Comparison of ENCODE assay signal across 17 cellular contexts in genomic region chrX:100911731-100912130, GRCh38. TPM values are rescaled to one million over a fixed set of nuclear protein-coding genes. Genes with fewer than 3 reads are reported as not detected.
DNase-seq lines count a peak whose midpoint lies in the region; ATAC-seq, FAIRE-seq and TF ChIP-seq lines count a peak whose summit lies in the region.
"Had no signal": no experiment of that assay in that cellular context is flagged by ENCODE, and none has a peak within 500 bp of the region (broad histone marks: within the 10 kb centered on the region; RNA-seq: fewer than 3 reads in every experiment).

No MANE protein-coding gene starts in this region.

- H3K27me3 Mint-ChIP-seq in astrocyte (ENCODE audit: low read depth, unreplicated experiment): no peaks in the 10 kb centered on the region
- H3K27me3 Mint-ChIP-seq in CD8-positive, alpha-beta T cell (ENCODE audit: low read depth): no peaks in the 10 kb centered on the region

- H3K9me3 ChIP-seq in astrocyte (ENCODE audit: insufficient read depth, low read depth, low read length): no peaks in the 10 kb centered on the region
- H3K9me3 ChIP-seq in CD8-positive, alpha-beta T cell (ENCODE audit: low read length): no peaks in the 10 kb centered on the region

- intact Hi-C loops in CD8-positive, alpha-beta T cell (cut with DNase I, micrococcal nuclease): no loop called here

- POLR2A ChIA-PET in CD8-positive, alpha-beta T cell (lab: Charles Lee): no interaction called here

- H3K27ac ChIP-seq in ACC112 (ENCODE audit: low read depth, low read length) (0 out of 2 replicates have a peak overlapping the region, but pooled peaks have one; percentile 20), astrocyte (ENCODE audit: low read depth, low read length) (no peak overlapping the region)
- H3K27ac ChIP-seq in CD8-positive, alpha-beta T cell (ENCODE audit: low read depth, low read length): no peak overlapping the region

- no peak overlapping the region for H3K27ac Mint-ChIP-seq in astrocyte (ENCODE audit: unreplicated experiment)
- H3K27ac Mint-ChIP-seq in CD8-positive, alpha-beta T cell: no peak overlapping the region
- H3K27ac Mint-ChIP-seq: H9 had no signal

- H3K9ac ChIP-seq in astrocyte (ENCODE audit: low read length): no peak overlapping the region

- H3K79me2 ChIP-seq in ACC112 (ENCODE audit: control insufficient read depth, insufficient read depth, low read length, unreplicated experiment) (no peaks in the 10 kb centered on the region), astrocyte (ENCODE audit: insufficient read depth, low read length) (no peaks in the 10 kb centered on the region)

- FAIRE-seq in astrocyte (lab: Jason Lieb, UNC): peak; percentile 62

- H3K4me3 ChIP-seq in ACC112 (ENCODE audit: low read depth, low read length) (no peak overlapping the region), astrocyte (ENCODE audit: insufficient read depth, low read depth, low read length) (no peak overlapping the region)
- H3K4me3 ChIP-seq in CD8-positive, alpha-beta T cell (ENCODE audit: low read depth, low read length): no peak overlapping the region

- H3K27me3 ChIP-seq in ACC112 (ENCODE audit: insufficient read depth, low read length) (no peaks in the 10 kb centered on the region), astrocyte (ENCODE audit: insufficient read depth, low read length) (no peaks in the 10 kb centered on the region)
- H3K27me3 ChIP-seq in CD8-positive, alpha-beta T cell (ENCODE audit: insufficient read depth, low read length): no peaks in the 10 kb centered on the region

- ATAC-seq in GM21529 (IDR thresholded peaks at IDR 0.05; ENCODE audit: unreplicated experiment) (no peak), GM21717 (IDR thresholded peaks at IDR 0.05; ENCODE audit: unreplicated experiment) (no peak)
- ATAC-seq in CD8-positive, alpha-beta T cell: no peak

- no peaks in the 10 kb centered on the region for H4K20me1 ChIP-seq in astrocyte (ENCODE audit: insufficient read depth, low read length)

- TF ChIP-seq CTCF in astrocyte (IDR thresholded peaks at IDR 0.05; ENCODE audit: insufficient read depth, low read depth, low read length): no peak
- TF ChIP-seq CTCF in CD8-positive, alpha-beta T cell (IDR thresholded peaks at IDR 0.05): no peak

- peaks cover 2% of the 10 kb centered on the region for H3K9me3 Mint-ChIP-seq in astrocyte (ENCODE audit: unreplicated experiment)
- no peaks in the 10 kb centered on the region for H3K9me3 Mint-ChIP-seq in CD8-positive, alpha-beta T cell

- H3K36me3 ChIP-seq in ACC112 (ENCODE audit: insufficient read depth, low read length) (no peaks in the 10 kb centered on the region), astrocyte (ENCODE audit: insufficient read depth, low read length) (no peaks in the 10 kb centered on the region)
- no peaks in the 10 kb centered on the region for H3K36me3 ChIP-seq in CD8-positive, alpha-beta T cell (ENCODE audit: insufficient read depth, low read length)

- peaks cover 13% of the 10 kb centered on the region for H3K4me1 ChIP-seq in ACC112 (ENCODE audit: control insufficient read depth, insufficient read depth, low read length, unreplicated experiment)
- H3K4me1 ChIP-seq in astrocyte (ENCODE audit: insufficient read depth, low read length): peaks cover 9% of the 10 kb centered on the region
- H3K4me1 ChIP-seq in CD8-positive, alpha-beta T cell (ENCODE audit: insufficient read depth, low read length): no peaks in the 10 kb centered on the region

- peaks cover 12% of the 10 kb centered on the region for H3K4me1 Mint-ChIP-seq in astrocyte (ENCODE audit: low read depth, unreplicated experiment)
- no peaks in the 10 kb centered on the region for H3K4me1 Mint-ChIP-seq in CD8-positive, alpha-beta T cell (ENCODE audit: low read depth)

- H3K4me2 ChIP-seq in astrocyte (ENCODE audit: low read length): peak overlapping the region; percentile 52

- DNase-seq in HPDE6-E6E7 (ENCODE audit: extremely low spot score): peak; percentile 22
- peak; percentile 3 for DNase-seq in astrocyte (ENCODE audit: low read depth)
- DNase-seq in islet precursor cell: peak; percentile 54
- DNase-seq in CD8-positive, alpha-beta T cell: no peak
- no peak for DNase-seq in foreskin melanocyte
- DNase-seq: 8988T; C1 segment of cervical spinal cord; H9; KBM-7; NCI-H1092; NCI-H345; NCI-H69; NK-92 treated with Interleukin-12 subunit alpha and Interleukin-12 subunit beta, amount 100 ng/mL, for 24 hours; SHP77 treated with DMSO at 0.1 percent for 48 hours had no signal

- H2AFZ ChIP-seq in ACC112 (ENCODE audit: low read length, unreplicated experiment) (no peak overlapping the region), astrocyte (ENCODE audit: low read depth, low read length) (no peak overlapping the region)

- H3K4me3 Mint-ChIP-seq in astrocyte (ENCODE audit: unreplicated experiment): no peak overlapping the region
- no peak overlapping the region for H3K4me3 Mint-ChIP-seq in CD8-positive, alpha-beta T cell
- H3K4me3 Mint-ChIP-seq: H9 had no signal

- CTCF ChIA-PET in CD8-positive, alpha-beta T cell (lab: Charles Lee): no interaction called here

- no peaks in the 10 kb centered on the region for H3K36me3 Mint-ChIP-seq in astrocyte (ENCODE audit: low read depth, unreplicated experiment)
- H3K36me3 Mint-ChIP-seq in CD8-positive, alpha-beta T cell: peaks cover 9% of the 10 kb centered on the region

RNA-seq across cellular contexts. Expression of gene XKRX, which starts 17.0 kb away (rescaled TPM):
- not detected in 2 replicates for total RNA-seq in astrocyte
- total RNA-seq in CD8-positive, alpha-beta T cell: under 1 TPM; 0.87 to 0.94 TPM

RNA-seq across cellular contexts. Expression of gene NOX1, which starts 37.6 kb away (rescaled TPM):
- not detected in 2 replicates for total RNA-seq in astrocyte
- not detected for total RNA-seq in CD8-positive, alpha-beta T cell
- total RNA-seq: H9 had no signal

RNA-seq across cellular contexts. Expression of gene ARL13A, which starts 57.8 kb away (rescaled TPM):
- not detected in 2 replicates for total RNA-seq in astrocyte
- not detected for total RNA-seq in CD8-positive, alpha-beta T cell
- total RNA-seq: H9 had no signal

Comparison
In these comparisons a context has a peak if more than half of its experiments do, and no peak if none do; other contexts are left out.
1. DNase-seq: peak in HPDE6-E6E7 (single experiment), astrocyte (single experiment) and islet precursor cell (single experiment); none in CD8-positive, alpha-beta T cell (0 of 7) and foreskin melanocyte (single experiment).